In genomic region chr7:41705109-41705871, GRCh38 we compare ENCODE assay signal across 8 cellular contexts. TPM values are rescaled to one million over a fixed set of nuclear protein-coding genes. Genes with fewer than 3 reads are reported as not detected.
DNase-seq lines count a peak whose midpoint lies in the region; ATAC-seq and TF ChIP-seq lines count a peak whose summit lies in the region.

No MANE protein-coding gene starts in this region.

- CTCF ChIA-PET in activated B cell treated with CpG ODN at 0.5 μM for 24 hours (lab: Charles Lee), result interaction anchor here (0.6 to 2.6 kb wide), 16 partner anchors 8 to 1654 kb away, joined by 3 to 16 read pairs (median 4); partner anchors contain the start of genes MPLKIP and SUGCT

- H3K27ac ChIP-seq in coronary artery, result peak overlapping the region; percentile 91 to 94
- H3K27ac ChIP-seq in left lung, result peak overlapping the region; percentile 67 to 84

- H3K9me3 Mint-ChIP-seq in activated B cell treated with CpG ODN at 0.5 μM for 24 hours, result no peaks in the 10 kb centered on the region

- POLR2A ChIA-PET in activated B cell treated with CpG ODN at 0.5 μM for 24 hours (lab: Charles Lee), result interaction anchor here (0.6 to 1.3 kb wide), 2 partner anchors 177 to 192 kb away, joined by 4 to 5 read pairs; no protein-coding TSS in a partner anchor

- peaks cover 0 to 21% of the 10 kb centered on the region in 2 donors for H3K27me3 ChIP-seq in left lung

- H3K4me3 Mint-ChIP-seq in activated B cell treated with CpG ODN at 0.5 μM for 24 hours, result peak overlapping the region; percentile 80

- H3K27me3 Mint-ChIP-seq in activated B cell treated with CpG ODN at 0.5 μM for 24 hours, result peaks cover 14% of the 10 kb centered on the region

- H3K36me3 ChIP-seq in left lung, result no peaks in the 10 kb centered on the region

- no peaks in the 10 kb centered on the region for H3K9me3 ChIP-seq in left lung

- intact Hi-C loops in activated B cell treated with CpG ODN at 0.5 μM for 24 hours (cut with micrococcal nuclease), result loop anchor here (1.0 to 10.0 kb wide), 6 partner anchors 176 to 1570 kb away; partner anchors contain the start of genes MPLKIP and SUGCT
- intact Hi-C loops in left lung (cut with DNase I), result no loop called here

- no peaks in the 10 kb centered on the region for H3K36me3 Mint-ChIP-seq in activated B cell treated with CpG ODN at 0.5 μM for 24 hours (ENCODE audit: low read depth)

- H3K4me1 ChIP-seq in left lung, result peaks cover 0 to 21% of the 10 kb centered on the region in 2 donors

- ATAC-seq in HG02642 (IDR thresholded peaks at IDR 0.05; ENCODE audit: poor library complexity, unreplicated experiment) (peak; percentile 97), activated B cell treated with CpG ODN at 0.5 μM for 24 hours (ENCODE audit: low read depth) (peak; percentile 95), left lung (peak; percentile 98)

- no peak for TF ChIP-seq CTCF in activated B cell treated with CpG ODN at 0.5 μM for 24 hours (IDR thresholded peaks at IDR 0.05)
- TF ChIP-seq CTCF in coronary artery (IDR thresholded peaks at IDR 0.05), result peak; percentile 61
- TF ChIP-seq CTCF in left lung (IDR thresholded peaks at IDR 0.05), result peak; percentile 49 to 69

- H3K4me1 Mint-ChIP-seq in activated B cell treated with CpG ODN at 0.5 μM for 24 hours, result peaks cover 21% of the 10 kb centered on the region

- peak overlapping the region; percentile 50 for H3K27ac Mint-ChIP-seq in activated B cell treated with CpG ODN at 0.5 μM for 24 hours

- DNase-seq in activated CD4-positive, alpha-beta T cell treated with anti-CD3 and anti-CD28 coated beads for 24 hours (ENCODE audit: low read depth in 2 of 2), result peak; percentile 14 to 26
- DNase-seq in activated CD4-positive, alpha-beta T cell treated with anti-CD3 and anti-CD28 coated beads for 1 hour, result no peak
- peak; percentile 40 for DNase-seq in NCI-H1105 (lab: John Stamatoyannopoulos, UW)
- DNase-seq in activated B cell treated with CpG ODN at 0.5 μM for 24 hours, result peak; percentile 62
- DNase-seq in coronary artery (ENCODE audit: low spot score), result peak; percentile 94
- DNase-seq in left lung, result peak; percentile 93 to 97
- DNase-seq in stimulated activated CD4-positive, alpha-beta T cell treated with anti-CD3 and anti-CD28 coated beads, Interleukin-2, amount 100 ng/mL, for 4 hours (ENCODE audit: low read depth), result peak; percentile 20

- peak overlapping the region; percentile 80 for H3K4me3 ChIP-seq in coronary artery
- peak overlapping the region; percentile 41 to 46 for H3K4me3 ChIP-seq in left lung

RNA-seq across cellular contexts. Expression of gene INHBA, which starts 2.4 kb away (rescaled TPM):
- total RNA-seq in activated B cell treated with CpG ODN at 0.5 μM for 24 hours (0.16 TPM in 1 of 2 replicates, not detected in the other), left lung (10 to 100 TPM in 1 of 2 donors, 1 to 10 TPM in 1; 8.0 to 16.7 TPM)
